26 cellular contexts compared by ENCODE assay signal in the genomic region with DNA sequence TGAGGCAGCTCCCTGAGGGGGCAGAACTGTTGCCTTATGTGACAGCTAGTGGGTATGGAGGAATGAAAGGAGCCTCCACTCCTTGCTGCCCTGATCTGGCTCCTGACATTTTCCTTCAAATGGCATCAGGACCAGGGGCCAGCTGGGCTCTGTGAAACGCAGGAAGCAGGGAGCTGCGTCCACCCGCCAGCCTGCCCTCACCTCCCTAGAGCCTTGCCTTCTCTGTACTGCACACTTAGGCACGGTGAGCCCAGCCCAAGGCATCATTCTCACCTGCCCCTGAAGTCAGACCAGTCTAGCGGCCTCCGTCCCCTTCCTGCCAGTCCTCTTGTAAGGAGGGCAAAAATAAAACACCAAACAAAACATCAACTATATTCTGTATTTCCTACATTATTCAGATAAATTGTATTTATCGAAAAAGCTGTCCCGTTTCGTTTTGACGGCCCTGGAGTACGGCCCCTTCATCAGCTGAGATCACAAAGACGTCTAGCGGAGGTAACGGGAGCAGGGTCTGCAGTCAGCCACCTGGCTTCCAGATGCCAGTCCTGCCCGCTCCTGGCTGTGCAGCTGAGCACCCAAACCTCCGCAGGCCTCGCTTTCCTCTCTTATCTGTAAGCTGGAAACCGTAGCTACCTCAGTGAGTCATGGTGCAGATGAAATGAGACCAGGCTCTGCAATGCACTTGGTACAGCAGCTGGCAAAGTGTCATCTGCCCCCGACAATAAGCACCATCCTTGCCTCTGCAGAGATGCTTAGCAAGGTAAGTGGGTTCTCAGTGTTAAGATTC.
"Had no signal": no experiment of that assay in that cellular context is flagged by ENCODE, and none has a peak within 500 bp of the region (broad histone marks: within the 10 kb centered on the region; RNA-seq: fewer than 3 reads in every experiment).

No MANE protein-coding gene starts in this region.

- H3K4me2 ChIP-seq: PC-9 had no signal

- H3K36me3 ChIP-seq: MG63, SJCRH30 had no signal

- H3K27ac Mint-ChIP-seq: activated B cell treated with CpG ODN at 0.5 μM for 24 hours; activated CD4-positive, alpha-beta T cell treated with anti-CD3 and anti-CD28 coated beads, Interleukin-2, amount 10 ng/mL, durations not matched to agents 24 days and 14 days; activated naive CD4-positive, alpha-beta T cell treated with anti-CD3 and anti-CD28 coated beads for 36 hours; activated naive CD8-positive, alpha-beta T cell; activated T-helper 17 cell treated with anti-CD3 and anti-CD28 coated beads, Interleukin-2, amount 50 U/mL, for 72 hours; T-helper 1 cell treated with Interleukin-12 subunit alpha and Interleukin-12 subunit beta and Interleukin-4 antibody, amounts not matched to agents 30 μg/mL and 1 μg/mL, for 36 hours had no signal

- ATAC-seq: activated T-cell treated with anti-CD3 and anti-CD28 coated beads, Interleukin-2, amount 50 U/mL, for 4 hours; activated T-helper 17 cell treated with anti-CD3 and anti-CD28 coated beads, Interleukin-2, amount 50 U/mL, for 72 hours had no signal

- DNase-seq: activated B cell treated with CpG ODN at 0.5 μM for 24 hours; activated CD4-positive, alpha-beta T cell treated with anti-CD3 and anti-CD28 coated beads for 1 hour; activated CD4-positive, alpha-beta T cell treated with anti-CD3 and anti-CD28 coated beads, Interleukin-2, amount 10 ng/mL, durations not matched to agents 24 days and 14 days; activated CD4-positive, alpha-beta T cell treated with anti-CD3 and anti-CD28 coated beads, Interleukin-2, amount 50 U/mL, for 48 hours; activated CD8-positive, alpha-beta memory T cell treated with anti-CD3 and anti-CD28 coated beads for 24 hours; activated gamma-delta T cell; activated naive CD4-positive, alpha-beta T cell treated with anti-CD3 and anti-CD28 coated beads for 36 hours; activated T-cell treated with anti-CD3 and anti-CD28 coated beads, Interleukin-2, amount 50 U/mL, for 4 hours; amygdala; MG63; MV-4-11; NCI-H1092 treated with DMSO at 0.1 percent for 48 hours; NCI-H1417 treated with DMSO at 0.1 percent for 48 hours; NCI-H1694; NCI-H2029; NCI-H226; NCI-H526; NCI-H82; PC-9; SJCRH30; T1000 had no signal

- H3K27ac ChIP-seq: PC-9, SJCRH30 had no signal

- H3K4me1 ChIP-seq: SJCRH30 had no signal

- H3K4me3 ChIP-seq: MG63, PC-9, SJCRH30 had no signal

- H3K27me3 ChIP-seq: MG63, SJCRH30 had no signal

- H2AFZ ChIP-seq: PC-9 had no signal

- H3K4me3 Mint-ChIP-seq: activated B cell treated with CpG ODN at 0.5 μM for 24 hours; activated CD4-positive, alpha-beta T cell treated with anti-CD3 and anti-CD28 coated beads, Interleukin-2, amount 10 ng/mL, durations not matched to agents 24 days and 14 days; activated naive CD4-positive, alpha-beta T cell treated with anti-CD3 and anti-CD28 coated beads for 36 hours; activated naive CD8-positive, alpha-beta T cell; activated T-cell treated with anti-CD3 and anti-CD28 coated beads, Interleukin-2, amount 50 U/mL, for 4 hours; activated T-helper 17 cell treated with anti-CD3 and anti-CD28 coated beads, Interleukin-2, amount 50 U/mL, for 72 hours; brain; central memory CD8-positive, alpha-beta T cell; T-helper 1 cell treated with Interleukin-12 subunit alpha and Interleukin-12 subunit beta and Interleukin-4 antibody, amounts not matched to agents 30 μg/mL and 1 μg/mL, for 36 hours had no signal

- H3K9me3 ChIP-seq: MG63, SJCRH30 had no signal

- H3K27me3 Mint-ChIP-seq: activated B cell treated with CpG ODN at 0.5 μM for 24 hours; activated CD4-positive, alpha-beta T cell treated with anti-CD3 and anti-CD28 coated beads, Interleukin-2, amount 10 ng/mL, durations not matched to agents 24 days and 14 days; activated naive CD8-positive, alpha-beta T cell; activated T-helper 17 cell treated with anti-CD3 and anti-CD28 coated beads, Interleukin-2, amount 50 U/mL, for 72 hours; brain; central memory CD8-positive, alpha-beta T cell had no signal

- H3K9me3 Mint-ChIP-seq: activated B cell treated with CpG ODN at 0.5 μM for 24 hours; activated CD4-positive, alpha-beta T cell treated with anti-CD3 and anti-CD28 coated beads, Interleukin-2, amount 10 ng/mL, durations not matched to agents 24 days and 14 days; activated naive CD4-positive, alpha-beta T cell treated with anti-CD3 and anti-CD28 coated beads for 36 hours; activated T-cell treated with anti-CD3 and anti-CD28 coated beads, Interleukin-2, amount 50 U/mL, for 4 hours; brain; central memory CD8-positive, alpha-beta T cell; T-helper 1 cell treated with Interleukin-12 subunit alpha and Interleukin-12 subunit beta and Interleukin-4 antibody, amounts not matched to agents 30 μg/mL and 1 μg/mL, for 36 hours had no signal
